Comparison of ENCODE assay signal across 13 cellular contexts in the genomic region with DNA sequence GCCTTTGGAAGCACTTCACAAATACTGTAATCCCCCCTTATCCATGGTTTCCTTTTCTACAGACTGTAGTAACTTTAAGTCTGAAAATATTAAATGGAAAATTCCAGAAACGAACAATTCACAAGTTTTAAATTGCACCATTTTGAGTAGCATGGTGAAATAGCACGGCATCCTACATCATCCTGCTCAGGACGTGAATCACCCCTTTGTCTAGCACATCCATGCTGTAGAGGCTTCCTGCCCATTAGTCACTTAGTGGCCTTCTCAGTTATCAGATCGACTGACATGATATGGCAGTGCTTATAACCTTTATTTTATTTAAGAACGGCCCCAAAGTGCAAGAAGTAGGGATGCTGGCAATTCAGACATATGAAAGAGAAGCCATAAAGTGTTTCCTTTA.
DNase-seq lines count a peak whose midpoint lies in the region; ATAC-seq, FAIRE-seq and TF ChIP-seq lines count a peak whose summit lies in the region.
"Had no signal": no experiment of that assay in that cellular context is flagged by ENCODE, and none has a peak within 500 bp of the region (broad histone marks: within the 10 kb centered on the region; RNA-seq: fewer than 3 reads in every experiment).

No MANE protein-coding gene starts in this region.

- FAIRE-seq in HTR-8/SVneo (lab: Jason Lieb, UNC): no peak

- TF ChIP-seq EP300 in gastroesophageal sphincter (IDR thresholded peaks at IDR 0.05): no peak

- no peak overlapping the region for H3K4me3 Mint-ChIP-seq in natural killer cell treated with Interleukin-12 subunit alpha and Interleukin-12 subunit beta and Interleukin-15 and Interleukin-18, amount 100 ng/mL, for 72 hours
- no peak overlapping the region for H3K4me3 Mint-ChIP-seq in natural killer cell
- H3K4me3 Mint-ChIP-seq: CD4-positive, CD25-positive, alpha-beta regulatory T cell had no signal

- peaks cover 5 to 27% (median 13%) of the 10 kb centered on the region in 3 donors for H3K4me1 ChIP-seq in gastroesophageal sphincter

- no peaks in the 10 kb centered on the region for H3K9me3 ChIP-seq in gastroesophageal sphincter

- H3K4me1 Mint-ChIP-seq in natural killer cell treated with Interleukin-12 subunit alpha and Interleukin-12 subunit beta and Interleukin-15 and Interleukin-18, amount 100 ng/mL, for 72 hours (ENCODE audit: low read depth in 2 of 2): peaks cover 0 to 2% of the 10 kb centered on the region in 2 donors
- no peaks in the 10 kb centered on the region for H3K4me1 Mint-ChIP-seq in natural killer cell
- H3K4me1 Mint-ChIP-seq: CD4-positive, CD25-positive, alpha-beta regulatory T cell had no signal

- ATAC-seq in natural killer cell treated with Interleukin-12 subunit alpha and Interleukin-12 subunit beta and Interleukin-15 and Interleukin-18, amount 100 ng/mL, for 72 hours: peak; percentile 81 to 84
- ATAC-seq in natural killer cell (no peak), gastroesophageal sphincter (peak; percentile 65)

- DNase-seq in natural killer cell treated with Interleukin-12 subunit alpha and Interleukin-12 subunit beta and Interleukin-15 and Interleukin-18, amount 100 ng/mL, for 72 hours (ENCODE audit: low spot score): no peak
- no peak for DNase-seq in natural killer cell
- peak; percentile 53 for DNase-seq in amniotic epithelial cell (ENCODE audit: low read depth)
- DNase-seq in HTR-8/SVneo (ENCODE audit: insufficient read length, low spot score): no peak
- DNase-seq in NCI-H2107 treated with DMSO at 0.1 percent for 48 hours (lab: John Stamatoyannopoulos, UW; ENCODE audit: unreplicated experiment): no peak
- DNase-seq in activated gamma-delta T cell (lab: John Stamatoyannopoulos, UW): no peak
- no peak for DNase-seq in stimulated activated naive CD4-positive, alpha-beta T cell (lab: John Stamatoyannopoulos, UW)
- DNase-seq: activated CD8-positive, alpha-beta memory T cell treated with anti-CD3 and anti-CD28 coated beads, Interleukin-2, amount 50 U/mL, for 4 hours; CD4-positive, CD25-positive, alpha-beta regulatory T cell; NCI-H1092; NCI-H526 had no signal

- no peak for TF ChIP-seq POLR2A in gastroesophageal sphincter (IDR thresholded peaks at IDR 0.05)

- 5 to 45% methylated on average over 5 of the region's 5 CpGs for WGBS in gastroesophageal sphincter (ENCODE audit: low coverage in 1 of 2), 2 donors

- peaks cover 26 to 55% of the 10 kb centered on the region in 2 donors for H3K27me3 Mint-ChIP-seq in natural killer cell treated with Interleukin-12 subunit alpha and Interleukin-12 subunit beta and Interleukin-15 and Interleukin-18, amount 100 ng/mL, for 72 hours
- peaks cover 23 to 73% of the 10 kb centered on the region in 2 donors for H3K27me3 Mint-ChIP-seq in natural killer cell (ENCODE audit: low read depth in 2 of 2)

- no peak for TF ChIP-seq CTCF in natural killer cell (IDR thresholded peaks at IDR 0.05)
- no peak for TF ChIP-seq CTCF in gastroesophageal sphincter (IDR thresholded peaks at IDR 0.05)

- no peak overlapping the region for H3K4me3 ChIP-seq in gastroesophageal sphincter
- H3K4me3 ChIP-seq: skin epidermis had no signal

- intact Hi-C loops in natural killer cell (cut with micrococcal nuclease): no loop called here

- no peaks in the 10 kb centered on the region for H3K36me3 Mint-ChIP-seq in natural killer cell treated with Interleukin-12 subunit alpha and Interleukin-12 subunit beta and Interleukin-15 and Interleukin-18, amount 100 ng/mL, for 72 hours
- H3K36me3 Mint-ChIP-seq in natural killer cell: no peaks in the 10 kb centered on the region
- H3K36me3 Mint-ChIP-seq: CD4-positive, CD25-positive, alpha-beta regulatory T cell had no signal

- no peaks in the 10 kb centered on the region for H3K27me3 ChIP-seq in gastroesophageal sphincter

- H3K27ac ChIP-seq in gastroesophageal sphincter: peak overlapping the region; percentile 69 to 92 (median 73)

- H3K9me3 Mint-ChIP-seq in natural killer cell treated with Interleukin-12 subunit alpha and Interleukin-12 subunit beta and Interleukin-15 and Interleukin-18, amount 100 ng/mL, for 72 hours: no peaks in the 10 kb centered on the region
- H3K9me3 Mint-ChIP-seq in natural killer cell: no peaks in the 10 kb centered on the region

- H3K36me3 ChIP-seq in gastroesophageal sphincter: no peaks in the 10 kb centered on the region

- H3K27ac Mint-ChIP-seq in natural killer cell treated with Interleukin-12 subunit alpha and Interleukin-12 subunit beta and Interleukin-15 and Interleukin-18, amount 100 ng/mL, for 72 hours: peak overlapping the region in 1 of 2 donors; percentile 50
- H3K27ac Mint-ChIP-seq in natural killer cell: no peak overlapping the region
- H3K27ac Mint-ChIP-seq: CD4-positive, CD25-positive, alpha-beta regulatory T cell had no signal

Comparison
In these comparisons a context has a peak if more than half of its experiments do, and no peak if none do; other contexts are left out.
1. ATAC-seq: peak in natural killer cell treated with Interleukin-12 subunit alpha and Interleukin-12 subunit beta and Interleukin-15 and Interleukin-18, amount 100 ng/mL, for 72 hours (2 of 2) and gastroesophageal sphincter (single experiment); none in natural killer cell (0 of 3).